15 cellular contexts compared by ENCODE assay signal in the genomic region with DNA sequence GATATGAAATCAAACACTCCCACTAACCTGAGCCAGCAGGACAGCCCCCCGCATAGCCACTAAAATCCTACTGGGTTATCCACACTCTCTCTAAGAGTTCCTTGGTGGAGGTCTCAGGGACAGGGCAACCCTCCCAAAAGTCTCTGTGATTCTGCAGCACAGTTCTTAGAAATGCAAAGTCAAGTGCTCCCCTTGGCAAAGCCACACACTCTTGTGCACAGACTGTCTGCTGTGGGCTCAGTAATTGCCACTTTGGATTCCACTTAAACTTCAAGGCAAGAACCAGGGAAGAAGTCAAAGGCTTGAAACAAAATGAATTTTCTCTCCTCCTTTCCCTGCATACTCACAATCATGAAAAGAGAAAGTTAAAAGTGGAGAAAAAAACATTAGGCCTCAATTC.
DNase-seq lines count a peak whose midpoint lies in the region; ATAC-seq and TF ChIP-seq lines count a peak whose summit lies in the region.
"Had no signal": no experiment of that assay in that cellular context is flagged by ENCODE, and none has a peak within 500 bp of the region (broad histone marks: within the 10 kb centered on the region; RNA-seq: fewer than 3 reads in every experiment).

No MANE protein-coding gene starts in this region.

- CTCF ChIA-PET in HEK293 (lab: Yijun Ruan, JAX), result no interaction called here

- H3K4me1 ChIP-seq in HEK293 (ENCODE audit: control insufficient read depth, insufficient read depth, low read length) (no peaks in the 10 kb centered on the region), left lung (peaks cover 6 to 13% of the 10 kb centered on the region in 2 donors), neuronal stem cell (ENCODE audit: control insufficient read depth in 2 of 2, insufficient read depth in 1 of 2, low read depth in 1 of 2, low read length in 2 of 2) (peaks cover 0 to 3% of the 10 kb centered on the region in 2 donors), smooth muscle cell (ENCODE audit: low read depth) (no peaks in the 10 kb centered on the region)

- H2BK15ac ChIP-seq in neuronal stem cell (ENCODE audit: low read length), result peak overlapping the region; percentile 26

- H3F3A ChIP-seq in smooth muscle cell (ENCODE audit: low read depth), result no peaks in the 10 kb centered on the region

- H2BK120ac ChIP-seq in neuronal stem cell (ENCODE audit: low read depth, low read length), result no peak overlapping the region

- H2BK12ac ChIP-seq in neuronal stem cell (ENCODE audit: low read length), result no peak overlapping the region

- H3K23ac ChIP-seq in neuronal stem cell (ENCODE audit: low read depth, low read length, poor library complexity), result no peak overlapping the region

- H2AFZ ChIP-seq in neuronal stem cell (ENCODE audit: low read length) (no peak overlapping the region), smooth muscle cell (ENCODE audit: low read depth) (no peak overlapping the region)
- H2AFZ ChIP-seq: GM23248 had no signal

- H4K20me1 ChIP-seq in smooth muscle cell (ENCODE audit: low read depth), result no peaks in the 10 kb centered on the region
- H4K20me1 ChIP-seq: BLaER1 treated with 17β-estradiol and CSF1 and Interleukin-3, amounts not matched to agents 10 nM and 100 nM had no signal

- no peak overlapping the region for H3K9ac ChIP-seq in neuronal stem cell (ENCODE audit: low read depth, low read length, poor library complexity)
- no peak overlapping the region for H3K9ac ChIP-seq in smooth muscle cell (ENCODE audit: low read depth)
- H3K9ac ChIP-seq: BLaER1 treated with 17β-estradiol and CSF1 and Interleukin-3, amounts not matched to agents 10 nM and 100 nM; GM23248 had no signal

- no peak overlapping the region for H4K8ac ChIP-seq in neuronal stem cell (ENCODE audit: low read depth, low read length)

- H2AK5ac ChIP-seq in neuronal stem cell (ENCODE audit: low read depth, low read length), result no peak overlapping the region

- TF ChIP-seq CTCF in HEK293 (tag by site-specific recombination; IDR thresholded peaks at IDR 0.05), result no peak
- no peak for TF ChIP-seq CTCF in left lung (IDR thresholded peaks at IDR 0.05)
- no peak for TF ChIP-seq CTCF in smooth muscle cell (IDR thresholded peaks at IDR 0.05; ENCODE audit: borderline replicate concordance, insufficient read depth, poor library complexity, severe bottlenecking)

- H3K18ac ChIP-seq in neuronal stem cell (ENCODE audit: low read length), result no peak overlapping the region

- no peaks in the 10 kb centered on the region for H3K79me2 ChIP-seq in smooth muscle cell (ENCODE audit: low read depth)

- H4K91ac ChIP-seq in neuronal stem cell (ENCODE audit: low read depth, low read length, poor library complexity), result no peak overlapping the region

- H3K27ac ChIP-seq in HEK293 (ENCODE audit: extremely low read depth, low read depth, low read length) (no peak overlapping the region), left lung (no peak overlapping the region), neuronal stem cell (replicated peaks; ENCODE audit: low read length) (no peak overlapping the region), smooth muscle cell (ENCODE audit: low read depth) (no peak overlapping the region)
- H3K27ac ChIP-seq: GM23248 had no signal

- intact Hi-C loops in left lung (cut with DNase I), result no loop called here

- H3K27me3 ChIP-seq in left lung (no peaks in the 10 kb centered on the region), neuronal stem cell (ENCODE audit: control insufficient read depth in 3 of 3, insufficient read depth in 3 of 3, low read depth in 1 of 3, low read length in 3 of 3) (no peaks in the 10 kb centered on the region), smooth muscle cell (ENCODE audit: low read depth) (no peaks in the 10 kb centered on the region)
- H3K27me3 ChIP-seq: BLaER1 treated with 17β-estradiol and CSF1 and Interleukin-3, amounts not matched to agents 10 nM and 100 nM had no signal

- no peak overlapping the region for H3K14ac ChIP-seq in neuronal stem cell (ENCODE audit: low read length)

- H3K4ac ChIP-seq in neuronal stem cell (ENCODE audit: low read length), result no peak overlapping the region

- H3K4me2 ChIP-seq in neuronal stem cell (ENCODE audit: insufficient read depth, low read length, poor library complexity, severe bottlenecking), result no peak overlapping the region
- no peak overlapping the region for H3K4me2 ChIP-seq in smooth muscle cell
- H3K4me2 ChIP-seq: BLaER1 treated with 17β-estradiol and CSF1 and Interleukin-3, amounts not matched to agents 10 nM and 100 nM had no signal

- H3K79me1 ChIP-seq in neuronal stem cell (ENCODE audit: low read depth, low read length), result no peaks in the 10 kb centered on the region

- no CpG with 5 or more reads among the region's 1 CpG for WGBS in neuronal stem cell (ENCODE audit: extremely low coverage in 2 of 2, insufficient read length in 2 of 2, insufficient replicate concordance in 1 of 2), 2 donors
- 100% methylated on average over 1 of the region's 1 CpG for WGBS in smooth muscle cell (ENCODE audit: low lambda C conversion rate)

- DNase-seq in DMS79 (lab: John Stamatoyannopoulos, UW) (peak; percentile 99), left lung (no peak), neuronal stem cell (ENCODE audit: low spot score) (no peak), HPDE6-E6E7 (ENCODE audit: extremely low spot score) (no peak), NCI-H2029 treated with DMSO at 0.1 percent for 48 hours (lab: John Stamatoyannopoulos, UW) (no peak), smooth muscle cell (lab: John Stamatoyannopoulos, UW; ENCODE audit: unreplicated experiment) (no peak)
- DNase-seq: 8988T; CD4-positive, CD25-positive, alpha-beta regulatory T cell; GF-D8; GM23248; H7 had no signal

- H3K4me3 ChIP-seq in HEK293 (ENCODE audit: low read depth, low read length) (no peak overlapping the region), left lung (no peak overlapping the region), neuronal stem cell (ENCODE audit: low read length in 2 of 2) (no peak overlapping the region), smooth muscle cell (no peak overlapping the region)
- H3K4me3 ChIP-seq: BLaER1 treated with 17β-estradiol and CSF1 and Interleukin-3, amounts not matched to agents 10 nM and 100 nM; GM23248 had no signal

- H3K9me3 ChIP-seq in HEK293 (ENCODE audit: control insufficient read depth, insufficient read depth, low read depth, low read length) (no peaks in the 10 kb centered on the region), left lung (no peaks in the 10 kb centered on the region), neuronal stem cell (replicated peaks in 1 of 2; ENCODE audit: control insufficient read depth in 2 of 2, insufficient read depth in 1 of 2, low read depth in 1 of 2, low read length in 2 of 2) (no peaks in the 10 kb centered on the region), smooth muscle cell (replicated peaks; ENCODE audit: low read depth) (no peaks in the 10 kb centered on the region)
- H3K9me3 ChIP-seq: BLaER1 treated with 17β-estradiol and CSF1 and Interleukin-3, amounts not matched to agents 10 nM and 100 nM had no signal

- no peaks in the 10 kb centered on the region for H3K36me3 ChIP-seq in HEK293 (ENCODE audit: control insufficient read depth in 2 of 2, insufficient read depth in 1 of 2, low read length in 2 of 2)
- peaks cover 0 to 5% of the 10 kb centered on the region in 2 donors for H3K36me3 ChIP-seq in left lung
- no peaks in the 10 kb centered on the region for H3K36me3 ChIP-seq in neuronal stem cell (replicated peaks in 1 of 2; ENCODE audit: control insufficient read depth in 2 of 2, insufficient read depth in 2 of 2, low read length in 2 of 2)
- H3K36me3 ChIP-seq in smooth muscle cell (ENCODE audit: low read depth), result no peaks in the 10 kb centered on the region

- POLR2A ChIA-PET in HEK293 (lab: Yijun Ruan, JAX), result no interaction called here

- no peak overlapping the region for H2BK5ac ChIP-seq in neuronal stem cell (ENCODE audit: low read length)

- ATAC-seq in left lung (peak; percentile 86), HG03571 (IDR thresholded peaks at IDR 0.05; ENCODE audit: unreplicated experiment) (no peak)
- ATAC-seq: HepG2 had no signal

TF ChIP-seq in HEK293, 187 proteins besides CTCF, POLR2A, EP300 and RAD21:
- TF ChIP-seq ZNF830 (tag by site-specific recombination; IDR thresholded peaks at IDR 0.05; ENCODE audit: low read depth), result no peak
- TF ChIP-seq PRDM1 (tag by site-specific recombination; IDR thresholded peaks at IDR 0.05), result 0 out of 2 replicates have a peak, but pooled peaks have one; percentile 21
